Comparison of ENCODE assay signal across 8 cellular contexts in genomic region chr2:70861774-70862644, GRCh38. TPM values are rescaled to one million over a fixed set of nuclear protein-coding genes. Genes with fewer than 3 reads are reported as not detected.
A peak's percentile ranks its signal among the peaks of the same experiment; 100 is the strongest.
DNase-seq lines count a peak whose midpoint lies in the region; ATAC-seq, FAIRE-seq and TF ChIP-seq lines count a peak whose summit lies in the region.

No MANE protein-coding gene starts in this region.

- no peaks in the 10 kb centered on the region for H3K36me3 ChIP-seq in mammary epithelial cell (ENCODE audit: insufficient read depth, low read length)

- TF ChIP-seq POLR2A in H54 (IDR thresholded peaks at IDR 0.05; ENCODE audit: low read depth, low read length) = no peak

- H3K27ac ChIP-seq in CD4-positive, alpha-beta T cell (ENCODE audit: low read depth, low read length) = no peak overlapping the region
- no peak overlapping the region for H3K27ac ChIP-seq in mammary epithelial cell (ENCODE audit: insufficient read depth, low read depth, low read length)

- no peak overlapping the region for H3K27ac Mint-ChIP-seq in CD4-positive, alpha-beta T cell

- no peak overlapping the region for H3K4me2 ChIP-seq in mammary epithelial cell (ENCODE audit: insufficient read depth, low read depth, low read length)

- H4K20me1 ChIP-seq in mammary epithelial cell (ENCODE audit: insufficient read depth, low read length) = no peaks in the 10 kb centered on the region

- no peaks in the 10 kb centered on the region for H3K36me3 Mint-ChIP-seq in CD4-positive, alpha-beta T cell (ENCODE audit: low read depth)

- POLR2A ChIA-PET in CD4-positive, alpha-beta T cell (lab: Charles Lee) = no interaction called here

- DNase-seq in CD4-positive, alpha-beta T cell = peak; percentile 51 to 72 (median 60)
- DNase-seq in H54 (ENCODE audit: insufficient read length, low spot score) = peak; percentile 75
- peak; percentile 16 for DNase-seq in NCI-H2196 treated with DMSO at 0.1 percent for 48 hours (lab: John Stamatoyannopoulos, UW; ENCODE audit: unreplicated experiment)
- DNase-seq in mammary epithelial cell = peak; percentile 54
- peak; percentile 83 for DNase-seq in inferior parietal cortex (ENCODE audit: extremely low spot score)
- DNase-seq in stimulated activated CD4-positive, alpha-beta T cell treated with anti-CD3 and anti-CD28 coated beads, Interleukin-15, amount 100 ng/mL, for 1 hour (ENCODE audit: low read depth in 1 of 2, low spot score in 1 of 2) = peak; percentile 35 to 52

- no TSS peak for BruUV-seq in mammary epithelial cell (replicated peaks; lab: Mats Ljungman, UMichigan)

- CTCF ChIA-PET in CD4-positive, alpha-beta T cell (lab: Charles Lee) = interaction anchor here (0.8 kb wide), 1 partner anchor 9 kb away, joined by 3 read pairs; no protein-coding TSS in a partner anchor
- CTCF ChIA-PET in mammary epithelial cell (lab: Charles Lee; ENCODE audit: low non-redundant PET) = no interaction called here

- FAIRE-seq in H54 (lab: Jason Lieb, UNC) = peak; percentile 64

- 23% methylated on average over 21 of the region's 21 CpGs for WGBS in mammary epithelial cell (ENCODE audit: low coverage, missing lambda C conversion rate)

- peak; percentile 89 for TF ChIP-seq CTCF in CD4-positive, alpha-beta T cell (IDR thresholded peaks at IDR 0.05)
- TF ChIP-seq CTCF in WI38 (IDR thresholded peaks at IDR 0.05; ENCODE audit: low read depth, low read length) (peak; percentile 98), mammary epithelial cell (conservative IDR thresholded peaks at IDR 0.05 in 1 of 2, IDR thresholded peaks at IDR 0.05 in 1 of 2; ENCODE audit: extremely low read depth in 1 of 2, insufficient read depth in 1 of 2, low read depth in 1 of 2, low read length in 2 of 2) (peak; percentile 95 to 98)

- intact Hi-C loops in CD4-positive, alpha-beta T cell (cut with DNase I, micrococcal nuclease) = loop anchor here (5.0 kb wide), 2 partner anchors 70 to 560 kb away; partner anchors contain the start of genes FAM136A (in 1 of the 2) and FIGLA (in 1 of the 2)
- intact Hi-C loops in mammary epithelial cell (cut with micrococcal nuclease) = loop anchor here (2.0 to 5.0 kb wide), 2 partner anchors 85 to 560 kb away; partner anchors contain the start of gene FAM136A

- peak; percentile 74 for ATAC-seq in CD4-positive, alpha-beta T cell (ENCODE audit: poor library complexity)
- ATAC-seq in HG03097 (IDR thresholded peaks at IDR 0.05; ENCODE audit: low FRiP score, unreplicated experiment) = no peak

- peaks cover 5% of the 10 kb centered on the region for H3K4me1 Mint-ChIP-seq in CD4-positive, alpha-beta T cell (ENCODE audit: low read depth)

- no peak overlapping the region for H3K9ac ChIP-seq in mammary epithelial cell (ENCODE audit: insufficient read depth, low read length)

- in situ Hi-C loops in mammary epithelial cell (cut with MboI; ENCODE audit: low sequenced_read_pairs in 2 of 2) = loop anchor here in 1 of 2 donors (5.0 kb wide), 1 partner anchor 85 kb away; no protein-coding TSS in a partner anchor

- peaks cover 20% of the 10 kb centered on the region for H3K27me3 ChIP-seq in CD4-positive, alpha-beta T cell (ENCODE audit: control insufficient read depth, insufficient read depth, low read length)
- H3K27me3 ChIP-seq in mammary epithelial cell (ENCODE audit: insufficient read depth, low read length) = peaks cover 8% of the 10 kb centered on the region

- no peak overlapping the region for H3K4me3 Mint-ChIP-seq in CD4-positive, alpha-beta T cell

- no peaks in the 10 kb centered on the region for H3K4me1 ChIP-seq in mammary epithelial cell (ENCODE audit: insufficient read depth, low read length)

- dilution Hi-C loops in mammary epithelial cell (cut with HindIII; ENCODE audit: low sequenced_read_pairs) = loop anchor here (5.0 kb wide), 1 partner anchor 70 kb away; the partner anchor contains the start of gene FIGLA

- no peaks in the 10 kb centered on the region for H3K9me3 Mint-ChIP-seq in CD4-positive, alpha-beta T cell

- no peaks in the 10 kb centered on the region for H3K9me3 ChIP-seq in CD4-positive, alpha-beta T cell (ENCODE audit: control insufficient read depth, low read length)
- no peaks in the 10 kb centered on the region for H3K9me3 ChIP-seq in mammary epithelial cell (replicated peaks; ENCODE audit: insufficient read depth, low read length)

- no peaks in the 10 kb centered on the region for H3K79me2 ChIP-seq in mammary epithelial cell (ENCODE audit: insufficient read depth, low read length)

- no peak overlapping the region for H3K4me3 ChIP-seq in WI38 (ENCODE audit: low read depth, low read length)
- no peak overlapping the region for H3K4me3 ChIP-seq in mammary epithelial cell (replicated peaks in 1 of 3; ENCODE audit: insufficient read depth in 1 of 3, low read depth in 2 of 3, low read length in 3 of 3)

- H2AFZ ChIP-seq in mammary epithelial cell (ENCODE audit: low read depth, low read length) = peak overlapping the region; percentile 22

- peaks cover 50% of the 10 kb centered on the region for H3K27me3 Mint-ChIP-seq in CD4-positive, alpha-beta T cell

RNA-seq across cellular contexts. Expression of gene CD207, which starts 26.4 kb away (rescaled TPM):
- total RNA-seq in CD4-positive, alpha-beta T cell = under 1 TPM in 1 of 2 experiments, not detected in 1; 0.25 TPM
- total RNA-seq in mammary epithelial cell = not detected
- not detected for polyA plus RNA-seq in mammary epithelial cell
- not detected for polyA minus RNA-seq in mammary epithelial cell

RNA-seq across cellular contexts. Expression of gene VAX2, which starts 38.4 kb away (rescaled TPM):
- total RNA-seq in CD4-positive, alpha-beta T cell = not detected
- total RNA-seq in mammary epithelial cell = under 1 TPM in 1 of 2 donors, not detected in 1; 0.67 TPM
- not detected for polyA plus RNA-seq in mammary epithelial cell
- polyA minus RNA-seq in mammary epithelial cell = not detected

RNA-seq across cellular contexts. Expression of gene CLEC4F, which starts 41.6 kb away (rescaled TPM):
- not detected for total RNA-seq in CD4-positive, alpha-beta T cell
- total RNA-seq in mammary epithelial cell = not detected
- polyA plus RNA-seq in mammary epithelial cell = not detected
- not detected for polyA minus RNA-seq in mammary epithelial cell

Comparison
In these comparisons a context has a peak if more than half of its experiments do, and no peak if none do; other contexts are left out.
1. DNase-seq: peak in every context shown above with its lines; median percentile 83 in inferior parietal cortex; 75 in H54; 60 in CD4-positive, alpha-beta T cell; 54 in mammary epithelial cell; 44 in stimulated activated CD4-positive, alpha-beta T cell treated with anti-CD3 and anti-CD28 coated beads, Interleukin-15, amount 100 ng/mL, for 1 hour; 16 in NCI-H2196 treated with DMSO at 0.1 percent for 48 hours.